ENCODE assay signal across 22 cellular contexts in genomic region chr1:87039096-87039495, GRCh38.
DNase-seq lines count a peak whose midpoint lies in the region; ATAC-seq, FAIRE-seq and TF ChIP-seq lines count a peak whose summit lies in the region.
"Had no signal": no experiment of that assay in that cellular context is flagged by ENCODE, and none has a peak within 500 bp of the region (broad histone marks: within the 10 kb centered on the region; RNA-seq: fewer than 3 reads in every experiment).

No MANE protein-coding gene starts in this region.

- no peaks in the 10 kb centered on the region for H3K9me3 ChIP-seq in HepG2 (ENCODE audit: low read length)
- H3K9me3 ChIP-seq in right lobe of liver, result no peaks in the 10 kb centered on the region
- H3K9me3 ChIP-seq in SU-DHL-6 (ENCODE audit: insufficient read depth, low read length), result no peaks in the 10 kb centered on the region
- H3K9me3 ChIP-seq: A549; BLaER1 treated with 17β-estradiol and CSF1 and Interleukin-3, amounts not matched to agents 10 nM and 100 nM; Caco-2 had no signal

- no peak for FAIRE-seq in HepG2 (lab: Jason Lieb, UNC)
- peak; percentile 55 for FAIRE-seq in GM19239 (lab: Jason Lieb, UNC)
- FAIRE-seq: A549, GM12878 had no signal

- no peaks in the 10 kb centered on the region for H3K36me3 Mint-ChIP-seq in neural crest cell (ENCODE audit: low read depth)
- H3K36me3 Mint-ChIP-seq: CD8-positive, alpha-beta T cell had no signal

- in situ Hi-C loops in HepG2 (cut with HindIII; ENCODE audit: extremely low pct_ligation_motif_present, low pct_unique_long_range_greater_than_20kb), result no loop called here

- POLR2A ChIA-PET in HepG2 (lab: Yijun Ruan, JAX), result no interaction called here

- H3K4me2 ChIP-seq in HepG2 (ENCODE audit: low read depth, low read length) (no peak overlapping the region), SU-DHL-6 (ENCODE audit: low read depth, low read length, poor library complexity, severe bottlenecking) (peak overlapping the region; percentile 73)
- H3K4me2 ChIP-seq: A549; BLaER1 treated with 17β-estradiol and CSF1 and Interleukin-3, amounts not matched to agents 10 nM and 100 nM had no signal

- peaks cover 22% of the 10 kb centered on the region for H3K4me1 Mint-ChIP-seq in neural crest cell

- intact Hi-C loops in HepG2 (cut with micrococcal nuclease; ENCODE audit: unreplicated experiment) (no loop called here), right lobe of liver (cut with DNase I) (no loop called here)

- CTCF ChIA-PET in HepG2 (lab: Yijun Ruan, JAX; ENCODE audit: low intra/inter-chr PET ratio, low total read pairs), result no interaction called here

- H3K4me1 ChIP-seq in HepG2 (ENCODE audit: insufficient read depth, low read length), result 0 out of 2 replicates have a peak, but pooled peaks cover 8% of the 10 kb centered on the region
- no peaks in the 10 kb centered on the region for H3K4me1 ChIP-seq in right lobe of liver
- H3K4me1 ChIP-seq: A549, Caco-2 had no signal

- TF ChIP-seq EP300 in HepG2 (IDR thresholded peaks at IDR 0.05; ENCODE audit: low read depth in 2 of 2, low read length in 2 of 2), result no peak
- TF ChIP-seq EP300 in HepG2 (CRISPR knock-in tag; IDR thresholded peaks at IDR 0.05; ENCODE audit: borderline replicate concordance), result no peak

- H3K27me3 Mint-ChIP-seq in neural crest cell (ENCODE audit: low read depth), result no peaks in the 10 kb centered on the region
- H3K27me3 Mint-ChIP-seq: B cell; CD4-positive, alpha-beta T cell had no signal

- H3K4me3 ChIP-seq in HepG2 (replicated peaks in 1 of 3; ENCODE audit: insufficient read depth in 1 of 3, low read depth in 2 of 3, low read length in 3 of 3) (no peak overlapping the region), right lobe of liver (no peak overlapping the region), SU-DHL-6 (ENCODE audit: insufficient read depth, low read length, poor library complexity, severe bottlenecking) (no peak overlapping the region)
- H3K4me3 ChIP-seq: A549; BLaER1 treated with 17β-estradiol and CSF1 and Interleukin-3, amounts not matched to agents 10 nM and 100 nM; GM12878 had no signal

- H3K27me3 ChIP-seq in HepG2 (ENCODE audit: control insufficient read depth in 1 of 2, insufficient read depth in 2 of 2, low read length in 2 of 2), result no peaks in the 10 kb centered on the region
- no peaks in the 10 kb centered on the region for H3K27me3 ChIP-seq in right lobe of liver
- H3K27me3 ChIP-seq in SU-DHL-6 (ENCODE audit: low read length), result no peaks in the 10 kb centered on the region
- H3K27me3 ChIP-seq: BLaER1 treated with 17β-estradiol and CSF1 and Interleukin-3, amounts not matched to agents 10 nM and 100 nM had no signal

- H3K27ac ChIP-seq in HepG2 (ENCODE audit: extremely low read length, insufficient read depth, low read length), result no peak overlapping the region
- H3K27ac ChIP-seq in right lobe of liver, result no peak overlapping the region
- peak overlapping the region; percentile 83 for H3K27ac ChIP-seq in SU-DHL-6 (ENCODE audit: low read depth, low read length)
- H3K27ac ChIP-seq: 22Rv1; A549; BLaER1 treated with 17β-estradiol and CSF1 and Interleukin-3, amounts not matched to agents 10 nM and 100 nM; C4-2B had no signal

- TF ChIP-seq POLR2A in HepG2 (IDR thresholded peaks at IDR 0.05; ENCODE audit: insufficient read depth in 1 of 2, low read depth in 2 of 2, low read length in 2 of 2) (no peak), right lobe of liver (IDR thresholded peaks at IDR 0.05) (no peak)

- WGBS in HepG2 (ENCODE audit: low lambda C conversion rate), result 100% methylated on average over 3 of the region's 3 CpGs
- WGBS in right lobe of liver (ENCODE audit: insufficient coverage, low coverage, low lambda C conversion rate, missing lambda C conversion rate), result 96% methylated on average over 3 of the region's 3 CpGs

- H3K27ac Mint-ChIP-seq in neural crest cell (ENCODE audit: unreplicated experiment), result peak overlapping the region; percentile 9
- H3K27ac Mint-ChIP-seq: B cell; CD4-positive, alpha-beta T cell; CD8-positive, alpha-beta T cell had no signal

- no peak for TF ChIP-seq RAD21 in HepG2 (CRISPR knock-in tag; IDR thresholded peaks at IDR 0.05)

- peaks cover 71% of the 10 kb centered on the region for H3F3A ChIP-seq in SU-DHL-6 (ENCODE audit: insufficient read depth)

- H4K20me1 ChIP-seq in HepG2 (ENCODE audit: insufficient read depth, low read length) (no peaks in the 10 kb centered on the region), SU-DHL-6 (ENCODE audit: low read depth, low read length) (no peaks in the 10 kb centered on the region)

- BruUV-seq in HepG2 (replicated peaks; lab: Mats Ljungman, UMichigan), result no TSS peak

- H3K79me2 ChIP-seq in HepG2 (ENCODE audit: insufficient read depth, low read length), result peaks cover 34% of the 10 kb centered on the region
- H3K79me2 ChIP-seq in SU-DHL-6 (ENCODE audit: insufficient read depth, low read length), result peaks cover 97% of the 10 kb centered on the region

- H3K4me3 Mint-ChIP-seq in neural crest cell, result no peak overlapping the region
- H3K4me3 Mint-ChIP-seq: B cell; CD4-positive, alpha-beta T cell; CD8-positive, alpha-beta T cell had no signal

- no peaks in the 10 kb centered on the region for H3K9me2 ChIP-seq in SU-DHL-6 (replicated peaks; ENCODE audit: insufficient read depth, low read length)

- H2AFZ ChIP-seq in HepG2 (ENCODE audit: low read length) (no peak overlapping the region), SU-DHL-6 (ENCODE audit: low read depth, low read length, severe bottlenecking) (no peak overlapping the region)

- ATAC-seq in HepG2, result no peak
- no peak for ATAC-seq in right lobe of liver
- ATAC-seq: A549; CD8-positive, alpha-beta T cell; GM12878 had no signal

- H3K36me3 ChIP-seq in HepG2 (replicated peaks in 1 of 2; ENCODE audit: control insufficient read depth in 1 of 2, insufficient read depth in 2 of 2, low read length in 2 of 2), result no peaks in the 10 kb centered on the region
- H3K36me3 ChIP-seq in right lobe of liver, result no peaks in the 10 kb centered on the region
- no peaks in the 10 kb centered on the region for H3K36me3 ChIP-seq in SU-DHL-6 (ENCODE audit: low read length)

- DNase-seq in HepG2 (ENCODE audit: low spot score) (no peak), right lobe of liver (no peak), GM19239 (ENCODE audit: insufficient read length, low spot score) (no peak), neural crest cell (ENCODE audit: low read depth, low spot score) (no peak), NCI-H69 (lab: John Stamatoyannopoulos, UW) (no peak), NCI-H1694 treated with DMSO at 0.1 percent for 48 hours (lab: John Stamatoyannopoulos, UW) (no peak)
- DNase-seq in activated CD8-positive, alpha-beta memory T cell treated with anti-CD3 and anti-CD28 coated beads, Interleukin-2, amount 50 U/mL, for 4 hours, result no peak
- DNase-seq: AML-193; Caco-2; Calu3; CD4-positive, alpha-beta T cell; CD8-positive, alpha-beta T cell; DMS79 treated with DMSO at 0.1 percent for 48 hours; EL; GDM1 had no signal

- H3K9ac ChIP-seq in HepG2 (ENCODE audit: insufficient read depth, low read depth, low read length) (no peak overlapping the region), SU-DHL-6 (ENCODE audit: low read length) (no peak overlapping the region)
- H3K9ac ChIP-seq: BLaER1 treated with 17β-estradiol and CSF1 and Interleukin-3, amounts not matched to agents 10 nM and 100 nM had no signal

- TF ChIP-seq CTCF in HepG2 (CRISPR knock-in tag; IDR thresholded peaks at IDR 0.05) (no peak), right lobe of liver (IDR thresholded peaks at IDR 0.05) (no peak), SU-DHL-6 (IDR thresholded peaks at IDR 0.05; ENCODE audit: insufficient read depth, low read length, poor library complexity, severe bottlenecking) (no peak), neural crest cell (conservative IDR thresholded peaks at IDR 0.05) (no peak)

- no peaks in the 10 kb centered on the region for H3K9me3 Mint-ChIP-seq in neural crest cell
- H3K9me3 Mint-ChIP-seq: CD4-positive, alpha-beta T cell; CD8-positive, alpha-beta T cell had no signal

TF ChIP-seq in HepG2, 621 proteins besides CTCF, POLR2A, EP300 and RAD21:
- TF ChIP-seq ZNF615 (CRISPR knock-in tag; IDR thresholded peaks at IDR 0.05; ENCODE audit: borderline replicate concordance) (no peak), MAFK (conservative IDR thresholded peaks at IDR 0.05 in 1 of 2, IDR thresholded peaks at IDR 0.05 in 1 of 2; ENCODE audit: low read length in 2 of 2) (peak in 1 of 2 experiments; percentile 56; a peak in 3 of 4 replicates), MAFF (IDR thresholded peaks at IDR 0.05; ENCODE audit: low read depth, low read length) (peak; percentile 51)
